14 cellular contexts compared by ENCODE assay signal in genomic region chr5:133311171-133311570, GRCh38.
A peak's percentile ranks its signal among the peaks of the same experiment; 100 is the strongest.
DNase-seq lines count a peak whose midpoint lies in the region; ATAC-seq and TF ChIP-seq lines count a peak whose summit lies in the region.
"Had no signal": no experiment of that assay in that cellular context is flagged by ENCODE, and none has a peak within 500 bp of the region (broad histone marks: within the 10 kb centered on the region; RNA-seq: fewer than 3 reads in every experiment).

No MANE protein-coding gene starts in this region.

- H3K4ac ChIP-seq in IMR-90 (ENCODE audit: low read depth, low read length) = no peak overlapping the region

- no peak overlapping the region for H3K4me2 ChIP-seq in IMR-90 (ENCODE audit: low read depth, low read length)
- H3K4me2 ChIP-seq in hepatocyte = no peak overlapping the region

- ATAC-seq in IMR-90 (ENCODE audit: low read depth) (no peak), mucosa of descending colon (peak; percentile 64), GM19035 (IDR thresholded peaks at IDR 0.05; ENCODE audit: unreplicated experiment) (no peak)

- H3K4me3 ChIP-seq in IMR-90 (ENCODE audit: insufficient read depth, low read depth, low read length) (no peak overlapping the region), hepatocyte (no peak overlapping the region), mucosa of descending colon (no peak overlapping the region)
- H3K4me3 ChIP-seq: GM23248 had no signal

- no peak overlapping the region for H2AK5ac ChIP-seq in IMR-90 (ENCODE audit: low read depth, low read length)

- H3K27me3 Mint-ChIP-seq in nephron progenitor cell (ENCODE audit: low read depth, poor library complexity) = peaks cover 14% of the 10 kb centered on the region

- H3K9ac ChIP-seq in IMR-90 (ENCODE audit: low read depth, low read length) = no peak overlapping the region
- H3K9ac ChIP-seq: GM23248 had no signal

- no peak for DNase-seq in IMR-90
- DNase-seq in hepatocyte (ENCODE audit: low spot score) = peak; percentile 83
- DNase-seq in mucosa of descending colon = peak in 1 of 3 donors; percentile 13
- no peak for DNase-seq in nephron progenitor cell
- DNase-seq in T-helper 1 cell = no peak
- DNase-seq: C1 segment of cervical spinal cord; CD4-positive, alpha-beta memory T cell; COR-L47; DMS153; DND-41; GM23248; H7; HCEC 1CT had no signal

- H4K8ac ChIP-seq in IMR-90 (ENCODE audit: low read depth in 2 of 2, low read length in 2 of 2) = no peak overlapping the region

- no peaks in the 10 kb centered on the region for H3K4me1 Mint-ChIP-seq in nephron progenitor cell
- H3K4me1 Mint-ChIP-seq: CD4-positive, alpha-beta memory T cell had no signal

- no peak overlapping the region for H2BK15ac ChIP-seq in IMR-90 (ENCODE audit: low read depth, low read length)

- no peak overlapping the region for H3K18ac ChIP-seq in IMR-90 (ENCODE audit: low read depth, low read length)

- H2BK5ac ChIP-seq in IMR-90 (ENCODE audit: low read depth, low read length, poor library complexity, severe bottlenecking) = no peak overlapping the region

- CTCF ChIA-PET in IMR-90 (lab: Yijun Ruan, JAX) = no interaction called here

- H3K4me3 Mint-ChIP-seq in nephron progenitor cell = no peak overlapping the region
- H3K4me3 Mint-ChIP-seq: CD4-positive, alpha-beta memory T cell had no signal

- TF ChIP-seq CTCF in IMR-90 (conservative IDR thresholded peaks at IDR 0.05; ENCODE audit: low read depth, low read length) = no peak
- TF ChIP-seq CTCF in hepatocyte (IDR thresholded peaks at IDR 0.05; ENCODE audit: poor library complexity) = no peak
- no peak for TF ChIP-seq CTCF in mucosa of descending colon (IDR thresholded peaks at IDR 0.05)
- no peak for TF ChIP-seq CTCF in nephron progenitor cell (IDR thresholded peaks at IDR 0.05)

- H3K14ac ChIP-seq in IMR-90 (replicated peaks; ENCODE audit: low read depth, low read length) = no peak overlapping the region

- H3K9me2 ChIP-seq in hepatocyte (replicated peaks; ENCODE audit: insufficient read depth) = no peaks in the 10 kb centered on the region

- H3K9me3 Mint-ChIP-seq in nephron progenitor cell = no peaks in the 10 kb centered on the region
- H3K9me3 Mint-ChIP-seq: CD4-positive, alpha-beta memory T cell had no signal

- BruUV-seq in IMR-90 (replicated peaks; lab: Mats Ljungman, UMichigan) = no TSS peak

- POLR2A ChIA-PET in IMR-90 (lab: Charles Lee; ENCODE audit: unreplicated experiment) = no interaction called here

- H3K36me3 Mint-ChIP-seq in nephron progenitor cell (ENCODE audit: low read depth) = no peaks in the 10 kb centered on the region
- H3K36me3 Mint-ChIP-seq: CD4-positive, alpha-beta memory T cell had no signal

- dilution Hi-C loops in IMR-90 (cut with HindIII; ENCODE audit: low sequenced_read_pairs, unreplicated experiment) = no loop called here

- TF ChIP-seq RAD21 in IMR-90 (IDR thresholded peaks at IDR 0.05; ENCODE audit: low read length) = no peak

- in situ Hi-C loops in IMR-90 (cut with MboI; ENCODE audit: low sequenced_read_pairs) = no loop called here

- no peaks in the 10 kb centered on the region for H3K9me1 ChIP-seq in IMR-90 (ENCODE audit: insufficient read depth, low read length)

- H4K20me1 ChIP-seq in IMR-90 (ENCODE audit: insufficient read depth, low read length) = no peaks in the 10 kb centered on the region
- H4K20me1 ChIP-seq in hepatocyte (ENCODE audit: insufficient read depth, poor library complexity, severe bottlenecking) = no peaks in the 10 kb centered on the region

- H2BK20ac ChIP-seq in IMR-90 (ENCODE audit: low read depth, low read length) = no peak overlapping the region

- no peak overlapping the region for H2BK120ac ChIP-seq in IMR-90 (ENCODE audit: low read depth, low read length)

- no peak overlapping the region for H2AFZ ChIP-seq in IMR-90 (replicated peaks; ENCODE audit: low read length, poor library complexity)
- no peak overlapping the region for H2AFZ ChIP-seq in hepatocyte
- H2AFZ ChIP-seq: GM23248 had no signal

- no peak overlapping the region for H3K27ac Mint-ChIP-seq in nephron progenitor cell

- H2AK9ac ChIP-seq in IMR-90 (replicated peaks; ENCODE audit: low read depth, low read length, poor library complexity) = peak overlapping the region; percentile 10

- no peak overlapping the region for H3K23ac ChIP-seq in IMR-90 (ENCODE audit: low read depth, low read length)

- H3K27me3 ChIP-seq in IMR-90 (ENCODE audit: control insufficient read depth, insufficient read depth, low read length) (peaks cover 13% of the 10 kb centered on the region; the same call in 1 of the 2 replicates), hepatocyte (no peaks in the 10 kb centered on the region)

- H3K27ac ChIP-seq in IMR-90 (ENCODE audit: insufficient read depth, low read length) (no peak overlapping the region), hepatocyte (peak overlapping the region; percentile 74)
- H3K27ac ChIP-seq: GM23248 had no signal

- no CpG with 5 or more reads among the region's 4 CpGs for WGBS in IMR-90 (ENCODE audit: extremely low coverage in 2 of 2, insufficient read length in 1 of 2), 2 experiments
- 54% methylated on average over 4 of the region's 4 CpGs for WGBS in hepatocyte (ENCODE audit: low lambda C conversion rate, missing lambda C conversion rate)

- intact Hi-C loops in IMR-90 (cut with micrococcal nuclease) (no loop called here), mucosa of descending colon (cut with DNase I, micrococcal nuclease) (no loop called here)

- no peak overlapping the region for H4K91ac ChIP-seq in IMR-90 (ENCODE audit: insufficient read depth, low read depth, low read length)

- no peak overlapping the region for H3K56ac ChIP-seq in IMR-90 (ENCODE audit: extremely low read depth, insufficient read depth, low read length)

- no peaks in the 10 kb centered on the region for H3K9me3 ChIP-seq in IMR-90 (ENCODE audit: control insufficient read depth, insufficient read depth, low read length)
- H3K9me3 ChIP-seq in hepatocyte (ENCODE audit: low read depth) = no peaks in the 10 kb centered on the region
- H3K9me3 ChIP-seq in mucosa of descending colon = no peaks in the 10 kb centered on the region

- no peaks in the 10 kb centered on the region for H3K4me1 ChIP-seq in IMR-90 (ENCODE audit: control insufficient read depth, insufficient read depth, low read length)
- peaks cover 14% of the 10 kb centered on the region for H3K4me1 ChIP-seq in hepatocyte (ENCODE audit: insufficient read depth)
- H3K4me1 ChIP-seq in mucosa of descending colon (ENCODE audit: low read depth) = no peaks in the 10 kb centered on the region

- H4K5ac ChIP-seq in IMR-90 (ENCODE audit: low read depth, low read length) = no peak overlapping the region

- H3K36me3 ChIP-seq in IMR-90 (ENCODE audit: control insufficient read depth, insufficient read depth, low read length) (no peaks in the 10 kb centered on the region), hepatocyte (replicated peaks; ENCODE audit: insufficient read depth, low read depth) (no peaks in the 10 kb centered on the region), mucosa of descending colon (ENCODE audit: low read depth) (no peaks in the 10 kb centered on the region)

- no peak for TF ChIP-seq POLR2A in IMR-90 (IDR thresholded peaks at IDR 0.05; ENCODE audit: low read depth, low read length)

- no peaks in the 10 kb centered on the region for H3K79me1 ChIP-seq in IMR-90 (ENCODE audit: low read depth in 1 of 2, low read length in 2 of 2)

- H3K79me2 ChIP-seq in hepatocyte = no peaks in the 10 kb centered on the region

TF ChIP-seq in IMR-90, 13 proteins besides CTCF, POLR2A, EP300 and RAD21:
- TF ChIP-seq BHLHE40 (IDR thresholded peaks at IDR 0.05; ENCODE audit: low read depth, low read length) (no peak), RFX5 (IDR thresholded peaks at IDR 0.05; ENCODE audit: low read depth, low read length) (no peak), CEBPB (IDR thresholded peaks at IDR 0.05; ENCODE audit: low read depth, low read length) (no peak), SMC3 (IDR thresholded peaks at IDR 0.05; ENCODE audit: low read depth, low read length) (no peak), CHD1 (IDR thresholded peaks at IDR 0.05; ENCODE audit: low read depth, low read length) (no peak), MXI1 (IDR thresholded peaks at IDR 0.05; ENCODE audit: borderline replicate concordance, low read depth, low read length) (no peak), RCOR1 (IDR thresholded peaks at IDR 0.05; ENCODE audit: insufficient replicate concordance, low read length) (no peak), USF2 (IDR thresholded peaks at IDR 0.05; ENCODE audit: low read depth, low read length) (no peak), MAFK (IDR thresholded peaks at IDR 0.05; ENCODE audit: low read depth, low read length) (no peak), NFE2L2 (IDR thresholded peaks at IDR 0.05; ENCODE audit: low read depth, low read length) (no peak), FOS (IDR thresholded peaks at IDR 0.05; ENCODE audit: low read depth, low read length) (no peak), ELK1 (IDR thresholded peaks at IDR 0.05; ENCODE audit: borderline replicate concordance, low read depth, low read length) (no peak), MAZ (IDR thresholded peaks at IDR 0.05; ENCODE audit: borderline replicate concordance, low read depth, low read length) (no peak)
